In genomic region chr10:50624154-50624865, GRCh38 we compare ENCODE assay signal across 1 cellular context.
A peak's percentile ranks its signal among the peaks of the same experiment; 100 is the strongest.
TF ChIP-seq lines count a peak whose summit lies in the region.

No MANE protein-coding gene starts in this region.

TF ChIP-seq in HepG2, 621 proteins besides CTCF, POLR2A, EP300 and RAD21 (continued from another document and continues in another):
- no peak for TF ChIP-seq PHF5A (CRISPR knock-in tag; IDR thresholded peaks at IDR 0.05; ENCODE audit: low read depth, unreplicated experiment)
- TF ChIP-seq MAZ (IDR thresholded peaks at IDR 0.05; ENCODE audit: borderline replicate concordance, low read depth, low read length), result peak; percentile 83; the same call in 1 of the 2 replicates
- no peak; the same call in 1 of the 2 replicates for TF ChIP-seq MAZ (CRISPR knock-in tag; IDR thresholded peaks at IDR 0.05; ENCODE audit: low read depth)
- TF ChIP-seq SOX5 (CRISPR knock-in tag; IDR thresholded peaks at IDR 0.05; ENCODE audit: borderline replicate concordance), result peak; percentile 39
- TF ChIP-seq TFE3 (CRISPR knock-in tag; IDR thresholded peaks at IDR 0.05), result peak; percentile 10
- no peak for TF ChIP-seq TCF12 (IDR thresholded peaks at IDR 0.05)
- 0 out of 2 replicates have a peak, but pooled peaks have one; percentile 62 for TF ChIP-seq TCF12 (CRISPR knock-in tag; IDR thresholded peaks at IDR 0.05)
- TF ChIP-seq CENPT (CRISPR knock-in tag; IDR thresholded peaks at IDR 0.05; ENCODE audit: low read depth), result 0 out of 2 replicates have a peak, but pooled peaks have one; percentile 56
- TF ChIP-seq TMF1 (CRISPR knock-in tag; IDR thresholded peaks at IDR 0.05; ENCODE audit: low read depth), result 0 out of 2 replicates have a peak, but pooled peaks have one; percentile 57
- TF ChIP-seq RBFOX2 (IDR thresholded peaks at IDR 0.05; ENCODE audit: low read depth, low read length), result no peak
- peak; percentile 92 for TF ChIP-seq YEATS4 (CRISPR knock-in tag; IDR thresholded peaks at IDR 0.05; ENCODE audit: borderline replicate concordance)
- TF ChIP-seq NR2F2 (IDR thresholded peaks at IDR 0.05; ENCODE audit: borderline replicate concordance, low read depth), result 0 out of 2 replicates have a peak, but pooled peaks have one; percentile 28
- TF ChIP-seq KMT2B (CRISPR knock-in tag; IDR thresholded peaks at IDR 0.05), result 0 out of 2 replicates have a peak, but pooled peaks have one; percentile 11
- TF ChIP-seq HBP1 (CRISPR knock-in tag; IDR thresholded peaks at IDR 0.05; ENCODE audit: low read depth), result peak; percentile 82; the same call in 1 of the 2 replicates
- no peak for TF ChIP-seq ZNF761 (CRISPR knock-in tag; conservative IDR thresholded peaks at IDR 0.05)
- no peak for TF ChIP-seq DPF2 (CRISPR knock-in tag; IDR thresholded peaks at IDR 0.05; ENCODE audit: borderline replicate concordance, low read depth)
- TF ChIP-seq ZNF883 (CRISPR knock-in tag; IDR thresholded peaks at IDR 0.05; ENCODE audit: not compliant biosample characterization), result peak; percentile 76
- peak; percentile 43; the same call in 1 of the 2 replicates for TF ChIP-seq ZNF607 (CRISPR knock-in tag; IDR thresholded peaks at IDR 0.05; ENCODE audit: borderline replicate concordance)
- TF ChIP-seq ZBTB1 (CRISPR knock-in tag; IDR thresholded peaks at IDR 0.05; ENCODE audit: borderline replicate concordance), result no peak
- TF ChIP-seq AHDC1 (CRISPR knock-in tag; IDR thresholded peaks at IDR 0.05; ENCODE audit: borderline replicate concordance), result 0 out of 2 replicates have a peak, but pooled peaks have one; percentile 10
- TF ChIP-seq DZIP1 (CRISPR knock-in tag; IDR thresholded peaks at IDR 0.05), result 0 out of 2 replicates have a peak, but pooled peaks have one; percentile 60
- TF ChIP-seq ZNF768 (CRISPR knock-in tag; IDR thresholded peaks at IDR 0.05), result peak; percentile 14; the same call in 1 of the 2 replicates
- no peak; the same call in 1 of the 2 replicates for TF ChIP-seq ZNF253 (CRISPR knock-in tag; IDR thresholded peaks at IDR 0.05; ENCODE audit: borderline replicate concordance)
- 0 out of 2 replicates have a peak, but pooled peaks have one; percentile 20 for TF ChIP-seq E2F5 (CRISPR knock-in tag; conservative IDR thresholded peaks at IDR 0.05)
- TF ChIP-seq NFKBIZ (CRISPR knock-in tag; IDR thresholded peaks at IDR 0.05), result no peak
- peak; percentile 55; the same call in 1 of the 2 replicates for TF ChIP-seq ZNF510 (CRISPR knock-in tag; IDR thresholded peaks at IDR 0.05; ENCODE audit: low read depth)
- TF ChIP-seq ZFP36 (IDR thresholded peaks at IDR 0.05; ENCODE audit: borderline replicate concordance, low read depth, low read length, partially characterized antibody), result no peak
- TF ChIP-seq ZNF777 (CRISPR knock-in tag; IDR thresholded peaks at IDR 0.05), result peak; percentile 71; the same call in 1 of the 2 replicates
- TF ChIP-seq TAF1 (CRISPR knock-in tag; IDR thresholded peaks at IDR 0.05), result peak; percentile 59
- no peak for TF ChIP-seq MATR3 (CRISPR knock-in tag; IDR thresholded peaks at IDR 0.05)
- TF ChIP-seq NFRKB (IDR thresholded peaks at IDR 0.05), result no peak
- TF ChIP-seq CREM (IDR thresholded peaks at IDR 0.05), result peak; percentile 53; the same call in 1 of the 2 replicates
- TF ChIP-seq CREM (CRISPR knock-in tag; IDR thresholded peaks at IDR 0.05), result no peak
- no peak; the same call in 1 of the 2 replicates for TF ChIP-seq IRF9 (CRISPR knock-in tag; IDR thresholded peaks at IDR 0.05; ENCODE audit: borderline replicate concordance)
- TF ChIP-seq HOXA9 (CRISPR knock-in tag; IDR thresholded peaks at IDR 0.05; ENCODE audit: borderline replicate concordance), result no peak
- TF ChIP-seq ZKSCAN8 (CRISPR knock-in tag; IDR thresholded peaks at IDR 0.05; ENCODE audit: borderline replicate concordance), result no peak
- TF ChIP-seq ZBTB44 (CRISPR knock-in tag; IDR thresholded peaks at IDR 0.05), result 0 out of 2 replicates have a peak, but pooled peaks have one; percentile 48
